1 cellular context compared by ENCODE assay signal in the genomic region with DNA sequence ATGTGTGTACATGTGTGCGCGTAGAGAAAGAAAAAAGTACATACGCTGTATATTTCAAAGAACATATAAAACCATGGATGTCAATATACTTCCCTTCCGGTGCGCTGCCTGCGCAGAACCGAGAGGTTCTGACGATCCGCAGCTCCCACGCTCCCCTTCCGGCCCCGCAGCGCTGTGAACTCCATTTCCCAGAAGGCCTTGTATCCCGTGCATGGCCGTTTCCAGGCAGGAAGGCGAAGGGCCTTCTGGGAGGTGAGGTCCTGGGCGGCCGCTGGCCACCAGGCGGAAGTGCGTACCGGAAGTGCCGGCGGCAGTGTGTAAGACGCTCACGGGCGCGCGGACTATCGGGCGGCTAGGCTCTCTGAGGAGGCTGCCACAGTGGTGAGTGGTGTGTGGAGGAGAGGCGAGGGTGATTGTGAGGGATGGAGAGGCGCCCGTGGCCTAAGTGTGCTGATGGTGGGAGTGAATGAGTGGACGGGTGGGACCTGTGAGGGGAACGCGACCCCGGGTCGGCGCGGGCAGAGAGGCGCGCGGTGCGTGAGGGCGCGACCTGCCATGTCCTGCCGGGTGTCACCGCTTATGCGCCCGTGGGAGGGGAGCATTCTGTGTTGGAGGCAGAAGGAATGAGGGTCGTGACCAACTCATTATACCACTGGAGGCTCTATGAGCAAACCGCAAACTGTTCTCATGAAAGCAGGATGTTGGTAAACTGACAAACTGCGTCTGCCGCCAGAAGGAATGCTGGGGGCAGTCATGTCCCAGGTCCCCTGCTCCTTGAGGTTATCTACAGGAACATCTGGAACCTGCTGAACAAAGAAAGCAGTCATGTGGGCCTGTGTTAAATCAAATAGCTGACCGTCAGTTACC.
A peak's percentile ranks its signal among the peaks of the same experiment; 100 is the strongest.
TF ChIP-seq lines count a peak whose summit lies in the region.

A gene with protein sequence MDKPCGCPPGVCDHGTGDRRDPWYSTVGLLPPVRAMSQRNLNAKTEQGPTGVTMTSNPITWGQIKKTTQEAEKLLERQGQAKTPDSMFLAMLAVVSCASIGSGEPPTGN (plus strand): TSS at position 313 of the 867 bp plus-strand sequence. CDS start 6,792 bp downstream, outside the sequence.

TF ChIP-seq in GM12878, 131 proteins besides CTCF, POLR2A, EP300 and RAD21 (continued from another document):
- TF ChIP-seq, protein P1, sequence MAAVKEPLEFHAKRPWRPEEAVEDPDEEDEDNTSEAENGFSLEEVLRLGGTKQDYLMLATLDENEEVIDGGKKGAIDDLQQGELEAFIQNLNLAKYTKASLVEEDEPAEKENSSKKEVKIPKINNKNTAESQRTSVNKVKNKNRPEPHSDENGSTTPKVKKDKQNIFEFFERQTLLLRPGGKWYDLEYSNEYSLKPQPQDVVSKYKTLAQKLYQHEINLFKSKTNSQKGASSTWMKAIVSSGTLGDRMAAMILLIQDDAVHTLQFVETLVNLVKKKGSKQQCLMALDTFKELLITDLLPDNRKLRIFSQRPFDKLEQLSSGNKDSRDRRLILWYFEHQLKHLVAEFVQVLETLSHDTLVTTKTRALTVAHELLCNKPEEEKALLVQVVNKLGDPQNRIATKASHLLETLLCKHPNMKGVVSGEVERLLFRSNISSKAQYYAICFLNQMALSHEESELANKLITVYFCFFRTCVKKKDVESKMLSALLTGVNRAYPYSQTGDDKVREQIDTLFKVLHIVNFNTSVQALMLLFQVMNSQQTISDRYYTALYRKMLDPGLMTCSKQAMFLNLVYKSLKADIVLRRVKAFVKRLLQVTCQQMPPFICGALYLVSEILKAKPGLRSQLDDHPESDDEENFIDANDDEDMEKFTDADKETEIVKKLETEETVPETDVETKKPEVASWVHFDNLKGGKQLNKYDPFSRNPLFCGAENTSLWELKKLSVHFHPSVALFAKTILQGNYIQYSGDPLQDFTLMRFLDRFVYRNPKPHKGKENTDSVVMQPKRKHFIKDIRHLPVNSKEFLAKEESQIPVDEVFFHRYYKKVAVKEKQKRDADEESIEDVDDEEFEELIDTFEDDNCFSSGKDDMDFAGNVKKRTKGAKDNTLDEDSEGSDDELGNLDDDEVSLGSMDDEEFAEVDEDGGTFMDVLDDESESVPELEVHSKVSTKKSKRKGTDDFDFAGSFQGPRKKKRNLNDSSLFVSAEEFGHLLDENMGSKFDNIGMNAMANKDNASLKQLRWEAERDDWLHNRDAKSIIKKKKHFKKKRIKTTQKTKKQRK (IDR thresholded peaks at IDR 0.05; ENCODE audit: low read depth, low read length), result no peak
- TF ChIP-seq NRF1 (conservative IDR thresholded peaks at IDR 0.05; ENCODE audit: low read depth, low read length) (peak; percentile 42), RB1 (IDR thresholded peaks at IDR 0.05; ENCODE audit: borderline replicate concordance) (peak; percentile 93; the same call in 1 of the 2 replicates), ZNF24 (IDR thresholded peaks at IDR 0.05) (no peak), BACH1 (IDR thresholded peaks at IDR 0.05; ENCODE audit: borderline replicate concordance) (no peak; the same call in 1 of the 2 replicates), PAX5 (IDR thresholded peaks at IDR 0.05; ENCODE audit: borderline replicate concordance, low read depth, low read length) (no peak), RCOR1 (conservative IDR thresholded peaks at IDR 0.05; ENCODE audit: low read depth, low read length) (no peak), SIX5 (IDR thresholded peaks at IDR 0.05; ENCODE audit: low read depth, low read length, severe bottlenecking) (peak; percentile 96), TARDBP (IDR thresholded peaks at IDR 0.05; ENCODE audit: borderline replicate concordance) (peak; percentile 93), ZNF217 (IDR thresholded peaks at IDR 0.05) (no peak), ZNF207 (IDR thresholded peaks at IDR 0.05; ENCODE audit: borderline replicate concordance) (peak; percentile 65), CBFB (IDR thresholded peaks at IDR 0.05; ENCODE audit: low read depth) (no peak), STAT1 (conservative IDR thresholded peaks at IDR 0.05) (no peak), ZBED1 (IDR thresholded peaks at IDR 0.05; ENCODE audit: borderline replicate concordance) (no peak), ETV6 (conservative IDR thresholded peaks at IDR 0.05 in 1 of 2, IDR thresholded peaks at IDR 0.05 in 1 of 2; ENCODE audit: borderline replicate concordance in 1 of 2, low read depth in 1 of 2) (peak in 1 of 2 experiments; percentile 88; a peak in 3 of 4 replicates), PML (IDR thresholded peaks at IDR 0.05; ENCODE audit: low read length) (peak; percentile 94), YY1 (IDR thresholded peaks at IDR 0.05; ENCODE audit: low read depth, low read length) (peak; percentile 94), HDGF (IDR thresholded peaks at IDR 0.05) (peak; percentile 98), SMC3 (IDR thresholded peaks at IDR 0.05; ENCODE audit: borderline replicate concordance, low read length) (no peak), RBBP5 (conservative IDR thresholded peaks at IDR 0.05) (no peak), NFYA (IDR thresholded peaks at IDR 0.05; ENCODE audit: borderline replicate concordance, low read depth, low read length) (no peak), RUNX3 (IDR thresholded peaks at IDR 0.05; ENCODE audit: low read length) (peak; percentile 60), MXI1 (IDR thresholded peaks at IDR 0.05; ENCODE audit: low read depth, low read length) (peak; percentile 88; the same call in 1 of the 2 replicates), ZNF274 (IDR thresholded peaks at IDR 0.05; ENCODE audit: insufficient read depth, insufficient read length) (no peak)
- TF ChIP-seq, protein P2, sequence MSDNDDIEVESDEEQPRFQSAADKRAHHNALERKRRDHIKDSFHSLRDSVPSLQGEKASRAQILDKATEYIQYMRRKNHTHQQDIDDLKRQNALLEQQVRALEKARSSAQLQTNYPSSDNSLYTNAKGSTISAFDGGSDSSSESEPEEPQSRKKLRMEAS (IDR thresholded peaks at IDR 0.05; ENCODE audit: low read depth, low read length), result peak; percentile 61; the same call in 1 of the 2 replicates
- TF ChIP-seq, protein P3, sequence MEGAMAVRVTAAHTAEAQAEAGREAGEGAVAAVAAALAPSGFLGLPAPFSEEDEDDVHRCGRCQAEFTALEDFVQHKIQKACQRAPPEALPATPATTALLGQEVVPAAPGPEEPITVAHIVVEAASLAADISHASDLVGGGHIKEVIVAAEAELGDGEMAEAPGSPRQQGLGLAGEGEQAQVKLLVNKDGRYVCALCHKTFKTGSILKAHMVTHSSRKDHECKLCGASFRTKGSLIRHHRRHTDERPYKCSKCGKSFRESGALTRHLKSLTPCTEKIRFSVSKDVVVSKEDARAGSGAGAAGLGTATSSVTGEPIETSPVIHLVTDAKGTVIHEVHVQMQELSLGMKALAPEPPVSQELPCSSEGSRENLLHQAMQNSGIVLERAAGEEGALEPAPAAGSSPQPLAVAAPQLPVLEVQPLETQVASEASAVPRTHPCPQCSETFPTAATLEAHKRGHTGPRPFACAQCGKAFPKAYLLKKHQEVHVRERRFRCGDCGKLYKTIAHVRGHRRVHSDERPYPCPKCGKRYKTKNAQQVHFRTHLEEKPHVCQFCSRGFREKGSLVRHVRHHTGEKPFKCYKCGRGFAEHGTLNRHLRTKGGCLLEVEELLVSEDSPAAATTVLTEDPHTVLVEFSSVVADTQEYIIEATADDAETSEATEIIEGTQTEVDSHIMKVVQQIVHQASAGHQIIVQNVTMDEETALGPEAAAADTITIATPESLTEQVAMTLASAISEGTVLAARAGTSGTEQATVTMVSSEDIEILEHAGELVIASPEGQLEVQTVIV (IDR thresholded peaks at IDR 0.05; ENCODE audit: borderline replicate concordance, partially characterized antibody), result peak; percentile 91
- TF ChIP-seq, protein P4, sequence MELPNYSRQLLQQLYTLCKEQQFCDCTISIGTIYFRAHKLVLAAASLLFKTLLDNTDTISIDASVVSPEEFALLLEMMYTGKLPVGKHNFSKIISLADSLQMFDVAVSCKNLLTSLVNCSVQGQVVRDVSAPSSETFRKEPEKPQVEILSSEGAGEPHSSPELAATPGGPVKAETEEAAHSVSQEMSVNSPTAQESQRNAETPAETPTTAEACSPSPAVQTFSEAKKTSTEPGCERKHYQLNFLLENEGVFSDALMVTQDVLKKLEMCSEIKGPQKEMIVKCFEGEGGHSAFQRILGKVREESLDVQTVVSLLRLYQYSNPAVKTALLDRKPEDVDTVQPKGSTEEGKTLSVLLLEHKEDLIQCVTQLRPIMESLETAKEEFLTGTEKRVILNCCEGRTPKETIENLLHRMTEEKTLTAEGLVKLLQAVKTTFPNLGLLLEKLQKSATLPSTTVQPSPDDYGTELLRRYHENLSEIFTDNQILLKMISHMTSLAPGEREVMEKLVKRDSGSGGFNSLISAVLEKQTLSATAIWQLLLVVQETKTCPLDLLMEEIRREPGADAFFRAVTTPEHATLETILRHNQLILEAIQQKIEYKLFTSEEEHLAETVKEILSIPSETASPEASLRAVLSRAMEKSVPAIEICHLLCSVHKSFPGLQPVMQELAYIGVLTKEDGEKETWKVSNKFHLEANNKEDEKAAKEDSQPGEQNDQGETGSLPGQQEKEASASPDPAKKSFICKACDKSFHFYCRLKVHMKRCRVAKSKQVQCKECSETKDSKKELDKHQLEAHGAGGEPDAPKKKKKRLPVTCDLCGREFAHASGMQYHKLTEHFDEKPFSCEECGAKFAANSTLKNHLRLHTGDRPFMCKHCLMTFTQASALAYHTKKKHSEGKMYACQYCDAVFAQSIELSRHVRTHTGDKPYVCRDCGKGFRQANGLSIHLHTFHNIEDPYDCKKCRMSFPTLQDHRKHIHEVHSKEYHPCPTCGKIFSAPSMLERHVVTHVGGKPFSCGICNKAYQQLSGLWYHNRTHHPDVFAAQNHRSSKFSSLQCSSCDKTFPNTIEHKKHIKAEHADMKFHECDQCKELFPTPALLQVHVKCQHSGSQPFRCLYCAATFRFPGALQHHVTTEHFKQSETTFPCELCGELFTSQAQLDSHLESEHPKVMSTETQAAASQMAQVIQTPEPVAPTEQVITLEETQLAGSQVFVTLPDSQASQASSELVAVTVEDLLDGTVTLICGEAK (IDR thresholded peaks at IDR 0.05; ENCODE audit: borderline replicate concordance), result peak; percentile 95
- TF ChIP-seq, protein P5, sequence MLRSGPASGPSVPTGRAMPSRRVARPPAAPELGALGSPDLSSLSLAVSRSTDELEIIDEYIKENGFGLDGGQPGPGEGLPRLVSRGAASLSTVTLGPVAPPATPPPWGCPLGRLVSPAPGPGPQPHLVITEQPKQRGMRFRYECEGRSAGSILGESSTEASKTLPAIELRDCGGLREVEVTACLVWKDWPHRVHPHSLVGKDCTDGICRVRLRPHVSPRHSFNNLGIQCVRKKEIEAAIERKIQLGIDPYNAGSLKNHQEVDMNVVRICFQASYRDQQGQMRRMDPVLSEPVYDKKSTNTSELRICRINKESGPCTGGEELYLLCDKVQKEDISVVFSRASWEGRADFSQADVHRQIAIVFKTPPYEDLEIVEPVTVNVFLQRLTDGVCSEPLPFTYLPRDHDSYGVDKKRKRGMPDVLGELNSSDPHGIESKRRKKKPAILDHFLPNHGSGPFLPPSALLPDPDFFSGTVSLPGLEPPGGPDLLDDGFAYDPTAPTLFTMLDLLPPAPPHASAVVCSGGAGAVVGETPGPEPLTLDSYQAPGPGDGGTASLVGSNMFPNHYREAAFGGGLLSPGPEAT (IDR thresholded peaks at IDR 0.05; ENCODE audit: low read depth), result peak; percentile 68
- TF ChIP-seq, protein P6, sequence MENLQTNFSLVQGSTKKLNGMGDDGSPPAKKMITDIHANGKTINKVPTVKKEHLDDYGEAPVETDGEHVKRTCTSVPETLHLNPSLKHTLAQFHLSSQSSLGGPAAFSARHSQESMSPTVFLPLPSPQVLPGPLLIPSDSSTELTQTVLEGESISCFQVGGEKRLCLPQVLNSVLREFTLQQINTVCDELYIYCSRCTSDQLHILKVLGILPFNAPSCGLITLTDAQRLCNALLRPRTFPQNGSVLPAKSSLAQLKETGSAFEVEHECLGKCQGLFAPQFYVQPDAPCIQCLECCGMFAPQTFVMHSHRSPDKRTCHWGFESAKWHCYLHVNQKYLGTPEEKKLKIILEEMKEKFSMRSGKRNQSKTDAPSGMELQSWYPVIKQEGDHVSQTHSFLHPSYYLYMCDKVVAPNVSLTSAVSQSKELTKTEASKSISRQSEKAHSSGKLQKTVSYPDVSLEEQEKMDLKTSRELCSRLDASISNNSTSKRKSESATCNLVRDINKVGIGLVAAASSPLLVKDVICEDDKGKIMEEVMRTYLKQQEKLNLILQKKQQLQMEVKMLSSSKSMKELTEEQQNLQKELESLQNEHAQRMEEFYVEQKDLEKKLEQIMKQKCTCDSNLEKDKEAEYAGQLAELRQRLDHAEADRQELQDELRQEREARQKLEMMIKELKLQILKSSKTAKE (IDR thresholded peaks at IDR 0.05; ENCODE audit: low read depth, poor library complexity, severe bottlenecking), result no peak
- TF ChIP-seq, protein P7, sequence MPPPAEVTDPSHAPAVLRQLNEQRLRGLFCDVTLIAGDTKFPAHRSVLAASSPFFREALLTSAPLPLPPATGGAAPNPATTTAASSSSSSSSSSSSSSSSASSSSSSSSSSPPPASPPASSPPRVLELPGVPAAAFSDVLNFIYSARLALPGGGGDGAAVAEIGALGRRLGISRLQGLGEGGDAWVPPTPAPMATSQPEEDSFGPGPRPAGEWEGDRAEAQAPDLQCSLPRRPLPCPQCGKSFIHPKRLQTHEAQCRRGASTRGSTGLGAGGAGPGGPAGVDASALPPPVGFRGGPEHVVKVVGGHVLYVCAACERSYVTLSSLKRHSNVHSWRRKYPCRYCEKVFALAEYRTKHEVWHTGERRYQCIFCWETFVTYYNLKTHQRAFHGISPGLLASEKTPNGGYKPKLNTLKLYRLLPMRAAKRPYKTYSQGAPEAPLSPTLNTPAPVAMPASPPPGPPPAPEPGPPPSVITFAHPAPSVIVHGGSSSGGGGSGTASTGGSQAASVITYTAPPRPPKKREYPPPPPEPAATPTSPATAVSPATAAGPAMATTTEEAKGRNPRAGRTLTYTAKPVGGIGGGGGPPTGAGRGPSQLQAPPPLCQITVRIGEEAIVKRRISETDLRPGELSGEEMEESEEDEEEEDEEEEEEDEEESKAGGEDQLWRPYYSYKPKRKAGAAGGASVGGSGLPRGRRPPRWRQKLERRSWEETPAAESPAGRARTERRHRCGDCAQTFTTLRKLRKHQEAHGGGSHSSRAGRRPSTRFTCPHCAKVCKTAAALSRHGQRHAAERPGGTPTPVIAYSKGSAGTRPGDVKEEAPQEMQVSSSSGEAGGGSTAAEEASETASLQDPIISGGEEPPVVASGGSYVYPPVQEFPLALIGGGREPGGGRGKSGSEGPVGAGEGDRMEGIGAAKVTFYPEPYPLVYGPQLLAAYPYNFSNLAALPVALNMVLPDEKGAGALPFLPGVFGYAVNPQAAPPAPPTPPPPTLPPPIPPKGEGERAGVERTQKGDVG (CRISPR knock-in tag; IDR thresholded peaks at IDR 0.05), result no peak
TF ChIP-seq in GM12878: peak in this region for 59.
